ENCODE assay signal across 17 cellular contexts in genomic region chr3:69505770-69506407, GRCh38.
DNase-seq lines count a peak whose midpoint lies in the region; ATAC-seq and TF ChIP-seq lines count a peak whose summit lies in the region.
"Had no signal": no experiment of that assay in that cellular context is flagged by ENCODE, and none has a peak within 500 bp of the region (broad histone marks: within the 10 kb centered on the region; RNA-seq: fewer than 3 reads in every experiment).

No MANE protein-coding gene starts in this region.

- ATAC-seq in Right ventricle myocardium inferior (peak; percentile 91), lower lobe of right lung (peak; percentile 44 to 70)
- ATAC-seq: activated CD8-positive, alpha-beta T cell treated with anti-CD3 and anti-CD28 coated beads, Interleukin-2, amount 10 ng/mL, durations not matched to agents 7 days and 5 days; effector memory CD8-positive, alpha-beta T cell had no signal

- peaks cover 85% of the 10 kb centered on the region for H3K79me2 ChIP-seq in mammary epithelial cell (ENCODE audit: insufficient read depth, low read length)

- CTCF ChIA-PET in mammary epithelial cell (lab: Charles Lee; ENCODE audit: low non-redundant PET), result no interaction called here

- no peak overlapping the region for H3K4me2 ChIP-seq in mammary epithelial cell (ENCODE audit: insufficient read depth, low read depth, low read length)

- TF ChIP-seq CTCF in lower lobe of right lung (IDR thresholded peaks at IDR 0.05) (no peak), mammary epithelial cell (conservative IDR thresholded peaks at IDR 0.05 in 1 of 2, IDR thresholded peaks at IDR 0.05 in 1 of 2; ENCODE audit: extremely low read depth in 1 of 2, insufficient read depth in 1 of 2, low read depth in 1 of 2, low read length in 2 of 2) (no peak)

- H4K20me1 ChIP-seq in mammary epithelial cell (ENCODE audit: insufficient read depth, low read length), result peaks cover 2% of the 10 kb centered on the region

- no peaks in the 10 kb centered on the region for H3K9me3 ChIP-seq in endocrine pancreas (ENCODE audit: control insufficient read depth, low read length)
- H3K9me3 ChIP-seq in lower lobe of right lung, result no peaks in the 10 kb centered on the region
- no peaks in the 10 kb centered on the region for H3K9me3 ChIP-seq in mammary epithelial cell (replicated peaks; ENCODE audit: insufficient read depth, low read length)
- H3K9me3 ChIP-seq: neutrophil, testis had no signal

- intact Hi-C loops in Right ventricle myocardium inferior (cut with DNase I) (no loop called here), cardiac septum (cut with DNase I) (no loop called here), lower lobe of right lung (cut with DNase I) (no loop called here), mammary epithelial cell (cut with micrococcal nuclease) (no loop called here)

- no peaks in the 10 kb centered on the region for H3K36me3 ChIP-seq in endocrine pancreas (ENCODE audit: control insufficient read depth, insufficient read depth, low read length)
- H3K36me3 ChIP-seq in lower lobe of right lung, result no peaks in the 10 kb centered on the region
- no peaks in the 10 kb centered on the region for H3K36me3 ChIP-seq in mammary epithelial cell (ENCODE audit: insufficient read depth, low read length)
- H3K36me3 ChIP-seq: neutrophil had no signal

- H3K4me3 ChIP-seq in endocrine pancreas (ENCODE audit: control insufficient read depth, insufficient read depth, low read length), result peak overlapping the region; percentile 5
- H3K4me3 ChIP-seq in lower lobe of right lung, result no peak overlapping the region
- H3K4me3 ChIP-seq in mammary epithelial cell (replicated peaks in 1 of 3; ENCODE audit: insufficient read depth in 1 of 3, low read depth in 2 of 3, low read length in 3 of 3), result no peak overlapping the region
- H3K4me3 ChIP-seq: testis had no signal

- in situ Hi-C loops in mammary epithelial cell (cut with MboI; ENCODE audit: low sequenced_read_pairs in 2 of 2), result no loop called here

- no peak overlapping the region for H2AFZ ChIP-seq in mammary epithelial cell (ENCODE audit: low read depth, low read length)

- BruUV-seq in mammary epithelial cell (replicated peaks; lab: Mats Ljungman, UMichigan), result no TSS peak

- H3K4me1 ChIP-seq in endocrine pancreas (ENCODE audit: control insufficient read depth, insufficient read depth, low read length) (no peaks in the 10 kb centered on the region), lower lobe of right lung (peaks cover 19% of the 10 kb centered on the region), mammary epithelial cell (ENCODE audit: insufficient read depth, low read length) (peaks cover 31% of the 10 kb centered on the region)

- H3K27me3 ChIP-seq in endocrine pancreas (ENCODE audit: control insufficient read depth, insufficient read depth, low read length) (no peaks in the 10 kb centered on the region), lower lobe of right lung (ENCODE audit: low read depth) (no peaks in the 10 kb centered on the region), mammary epithelial cell (ENCODE audit: insufficient read depth, low read length) (no peaks in the 10 kb centered on the region)
- H3K27me3 ChIP-seq: neutrophil, testis had no signal

- dilution Hi-C loops in mammary epithelial cell (cut with HindIII; ENCODE audit: low sequenced_read_pairs), result no loop called here

- WGBS in mammary epithelial cell (ENCODE audit: low coverage, missing lambda C conversion rate), result 95% methylated on average over 6 of the region's 7 CpGs

- H3K9ac ChIP-seq in endocrine pancreas (ENCODE audit: control insufficient read depth, insufficient read depth, low read length), result no peak overlapping the region
- H3K9ac ChIP-seq in mammary epithelial cell (ENCODE audit: insufficient read depth, low read length), result no peak overlapping the region

- DNase-seq in Right ventricle myocardium inferior (ENCODE audit: missing footprints) (no peak), cardiac septum (ENCODE audit: low spot score) (no peak), lower lobe of right lung (no peak), hepatic stellate cell (ENCODE audit: low spot score) (no peak), mammary epithelial cell (no peak), NOMO-1 (lab: John Stamatoyannopoulos, UW; ENCODE audit: unreplicated experiment in 2 of 2) (no peak)
- DNase-seq in activated effector memory CD4-positive, alpha-beta T cell treated with anti-CD3 and anti-CD28 coated beads, Interleukin-2, amount 50 U/mL, for 16 hours, result no peak
- DNase-seq: activated CD8-positive, alpha-beta T cell treated with anti-CD3 and anti-CD28 coated beads, Interleukin-2, amount 10 ng/mL, durations not matched to agents 7 days and 5 days; activated gamma-delta T cell; Calu3; effector memory CD8-positive, alpha-beta T cell; glutamatergic neuron; MV-4-11; NCI-H526 treated with DMSO at 0.1 percent for 48 hours; testis had no signal

- H3K27ac ChIP-seq in lower lobe of right lung (peak overlapping the region; percentile 51), mammary epithelial cell (ENCODE audit: insufficient read depth, low read depth, low read length) (no peak overlapping the region)
- H3K27ac ChIP-seq: neutrophil, testis had no signal
